11 cellular contexts compared by ENCODE assay signal in the genomic region with DNA sequence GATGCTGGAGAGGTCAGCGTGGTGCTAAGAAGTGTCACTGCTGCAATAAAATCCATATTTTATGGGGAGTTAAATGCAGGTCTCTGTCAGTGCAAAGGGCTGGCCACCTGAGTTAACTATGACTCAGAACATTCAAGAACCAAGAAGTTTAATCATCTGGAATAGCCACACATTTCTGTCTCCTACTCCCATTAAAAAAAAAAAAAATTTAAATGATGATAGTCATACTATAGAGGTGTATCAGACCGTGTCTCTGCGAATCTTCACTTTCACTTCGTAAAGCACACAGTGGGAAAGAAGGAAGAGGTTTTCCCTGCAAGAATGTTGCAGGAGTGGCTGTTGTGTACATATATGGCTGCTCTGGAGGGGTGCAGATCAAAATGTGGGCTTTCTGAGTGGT. TPM values are rescaled to one million over a fixed set of nuclear protein-coding genes. Genes with fewer than 3 reads are reported as not detected.
DNase-seq lines count a peak whose midpoint lies in the region; ATAC-seq and TF ChIP-seq lines count a peak whose summit lies in the region.
"Had no signal": no experiment of that assay in that cellular context is flagged by ENCODE, and none has a peak within 500 bp of the region (broad histone marks: within the 10 kb centered on the region; RNA-seq: fewer than 3 reads in every experiment).

No MANE protein-coding gene starts in this region.

- no peaks in the 10 kb centered on the region for H3K36me3 Mint-ChIP-seq in brain
- no peaks in the 10 kb centered on the region for H3K36me3 Mint-ChIP-seq in activated CD4-positive, alpha-beta T cell treated with anti-CD3 and anti-CD28 coated beads for 36 hours (ENCODE audit: low read depth)
- H3K36me3 Mint-ChIP-seq: IgD-negative memory B cell had no signal

- intact Hi-C loops in activated CD4-positive, alpha-beta T cell treated with anti-CD3 and anti-CD28 coated beads for 36 hours (cut with DNase I, micrococcal nuclease): no loop called here
- intact Hi-C loops in testis (cut with DNase I; ENCODE audit: low total_unique reads): no loop called here

- 52% methylated on average over 4 of the region's 4 CpGs for WGBS in smooth muscle cell (ENCODE audit: low lambda C conversion rate)
- WGBS in testis, 2 donors: 9 to 13% methylated on average over 4 of the region's 4 CpGs

- H3K9me3 ChIP-seq in smooth muscle cell (replicated peaks; ENCODE audit: low read depth) (no peaks in the 10 kb centered on the region), testis (no peaks in the 10 kb centered on the region)

- H4K20me1 ChIP-seq in smooth muscle cell (ENCODE audit: low read depth): no peaks in the 10 kb centered on the region

- H3K4me1 ChIP-seq in smooth muscle cell (ENCODE audit: low read depth) (peaks cover 24% of the 10 kb centered on the region), testis (no peaks in the 10 kb centered on the region)

- H2AFZ ChIP-seq in smooth muscle cell (ENCODE audit: low read depth): no peak overlapping the region

- peaks cover 44% of the 10 kb centered on the region for H3K27me3 Mint-ChIP-seq in brain
- H3K27me3 Mint-ChIP-seq in activated CD4-positive, alpha-beta T cell treated with anti-CD3 and anti-CD28 coated beads for 36 hours: peaks cover 40% of the 10 kb centered on the region

- TF ChIP-seq POLR2A in testis (IDR thresholded peaks at IDR 0.05): no peak

- TF ChIP-seq CTCF in brain (conservative IDR thresholded peaks at IDR 0.05): no peak
- TF ChIP-seq CTCF in smooth muscle cell (IDR thresholded peaks at IDR 0.05; ENCODE audit: borderline replicate concordance, insufficient read depth, poor library complexity, severe bottlenecking): no peak
- TF ChIP-seq CTCF in testis (IDR thresholded peaks at IDR 0.05): no peak

- no peak overlapping the region for H3K9ac ChIP-seq in smooth muscle cell (ENCODE audit: low read depth)

- H3K4me2 ChIP-seq in smooth muscle cell: peak overlapping the region; percentile 96

- peak; percentile 21 for DNase-seq in HPDE6-E6E7 (ENCODE audit: extremely low spot score)
- DNase-seq in kidney tubule cell (ENCODE audit: low spot score): peak; percentile 86
- DNase-seq in smooth muscle cell (lab: John Stamatoyannopoulos, UW; ENCODE audit: unreplicated experiment): no peak
- DNase-seq in activated CD4-positive, alpha-beta T cell treated with anti-CD3 and anti-CD28 coated beads for 36 hours: no peak
- DNase-seq in RPMI8226: no peak
- DNase-seq in testis: no peak
- DNase-seq: erythroblast had no signal

- no peaks in the 10 kb centered on the region for H3F3A ChIP-seq in smooth muscle cell (ENCODE audit: low read depth)

- H3K4me3 Mint-ChIP-seq in brain: peak overlapping the region; percentile 84 to 96 (median 94)
- H3K4me3 Mint-ChIP-seq in activated CD4-positive, alpha-beta T cell treated with anti-CD3 and anti-CD28 coated beads for 36 hours: no peak overlapping the region
- H3K4me3 Mint-ChIP-seq: IgD-negative memory B cell had no signal

- no peaks in the 10 kb centered on the region for H3K79me2 ChIP-seq in smooth muscle cell (ENCODE audit: low read depth)

- H3K27me3 ChIP-seq in smooth muscle cell (ENCODE audit: low read depth) (peaks cover 47% of the 10 kb centered on the region), testis (no peaks in the 10 kb centered on the region)

- no peaks in the 10 kb centered on the region for H3K36me3 ChIP-seq in smooth muscle cell (ENCODE audit: low read depth)
- no peaks in the 10 kb centered on the region for H3K36me3 ChIP-seq in testis (ENCODE audit: low read depth, missing control alignments)

- H3K4me3 ChIP-seq in smooth muscle cell: peak overlapping the region; percentile 63
- H3K4me3 ChIP-seq in testis: peak overlapping the region in 1 of 2 donors; percentile 51

- H3K27ac ChIP-seq in smooth muscle cell (ENCODE audit: low read depth): no peak overlapping the region
- no peak overlapping the region for H3K27ac ChIP-seq in testis

- peak overlapping the region; percentile 9 to 93 (median 80) for H3K27ac Mint-ChIP-seq in brain
- H3K27ac Mint-ChIP-seq in activated CD4-positive, alpha-beta T cell treated with anti-CD3 and anti-CD28 coated beads for 36 hours: no peak overlapping the region
- H3K27ac Mint-ChIP-seq: IgD-negative memory B cell had no signal

- ATAC-seq in activated CD4-positive, alpha-beta T cell treated with anti-CD3 and anti-CD28 coated beads for 36 hours: no peak
- ATAC-seq in GM18519 (IDR thresholded peaks at IDR 0.05; ENCODE audit: low FRiP score, unreplicated experiment): no peak
- ATAC-seq: sciatic nerve had no signal

- CTCF ChIA-PET in activated CD4-positive, alpha-beta T cell treated with anti-CD3 and anti-CD28 coated beads for 36 hours (lab: Charles Lee): interaction anchor here (1.2 kb wide), 1 partner anchor 9 kb away, joined by 3 read pairs; no protein-coding TSS in a partner anchor

- H3K9me3 Mint-ChIP-seq in brain: no peaks in the 10 kb centered on the region
- H3K9me3 Mint-ChIP-seq in activated CD4-positive, alpha-beta T cell treated with anti-CD3 and anti-CD28 coated beads for 36 hours (ENCODE audit: low read depth): no peaks in the 10 kb centered on the region

- H3K4me1 Mint-ChIP-seq in brain: peaks cover 45% of the 10 kb centered on the region
- peaks cover 6% of the 10 kb centered on the region for H3K4me1 Mint-ChIP-seq in activated CD4-positive, alpha-beta T cell treated with anti-CD3 and anti-CD28 coated beads for 36 hours

- POLR2A ChIA-PET in activated CD4-positive, alpha-beta T cell treated with anti-CD3 and anti-CD28 coated beads for 36 hours (lab: Charles Lee): no interaction called here

RNA-seq across cellular contexts. Expression of a gene that starts 1.4 kb away (rescaled TPM):
- polyA plus RNA-seq in brain (ENCODE audit: insufficient read depth, low read depth, low replicate concordance): 1.9 TPM
- total RNA-seq in smooth muscle cell: 5.9 and 6.7 TPM in 2 replicates
- 1.5 and 5.3 TPM in 2 replicates for polyA plus RNA-seq in smooth muscle cell
- total RNA-seq in activated CD4-positive, alpha-beta T cell treated with anti-CD3 and anti-CD28 coated beads for 36 hours: not detected
- under 1 TPM; 0.68 to 0.87 TPM for total RNA-seq in testis
- 3.6 TPM for polyA plus RNA-seq in testis (ENCODE audit: insufficient read depth, low read depth, low replicate concordance)
- polyA plus RNA-seq: IgD-negative memory B cell had no signal

Comparison
In these comparisons a context has a peak if more than half of its experiments do, and no peak if none do; other contexts are left out.
1. DNase-seq: peak in HPDE6-E6E7 (single experiment) and kidney tubule cell (single experiment); none in smooth muscle cell (single experiment), activated CD4-positive, alpha-beta T cell treated with anti-CD3 and anti-CD28 coated beads for 36 hours (single experiment), RPMI8226 (single experiment) and testis (single experiment).